In the genomic region with DNA sequence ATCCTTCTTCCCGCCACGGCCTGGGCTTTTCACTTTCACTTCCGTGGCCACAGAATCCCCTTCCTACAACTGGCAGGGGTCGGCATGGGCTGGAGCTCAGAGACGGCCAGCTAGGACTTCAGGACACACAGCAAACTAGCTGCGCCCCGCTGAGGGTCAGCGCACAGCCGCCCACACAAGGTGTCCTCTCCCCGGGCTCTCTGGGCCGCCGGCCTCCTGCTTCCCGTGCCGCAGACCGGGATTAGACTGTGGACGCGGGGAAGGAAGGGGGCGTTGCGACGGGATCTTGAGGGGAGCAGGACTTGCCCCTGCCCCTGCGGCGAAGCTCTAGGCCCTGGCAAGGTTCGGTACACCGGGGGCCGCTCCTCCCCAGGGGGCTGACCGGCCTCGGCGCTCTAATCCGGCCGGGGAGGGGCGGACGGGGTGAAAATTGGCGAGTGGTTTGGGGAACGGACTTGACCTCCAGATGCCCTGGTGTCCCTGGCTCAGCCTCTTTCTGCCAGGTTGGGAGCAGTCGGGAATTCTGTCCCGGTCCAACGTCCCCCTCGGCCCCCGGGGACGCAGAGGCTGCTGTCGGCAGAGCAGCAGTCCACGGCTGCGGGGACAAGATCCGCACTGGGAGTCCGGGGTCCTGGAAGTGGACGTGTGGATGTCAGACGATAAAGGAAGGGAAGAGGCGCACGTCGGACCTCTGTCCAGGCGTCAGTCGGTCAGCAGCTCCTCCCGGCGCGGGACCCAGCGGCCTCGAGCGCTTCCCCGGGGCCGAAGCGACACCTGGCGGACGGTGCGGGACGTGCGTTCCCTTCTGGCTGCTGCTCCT, we compare ENCODE assay signal across 1 cellular context.
TF ChIP-seq lines count a peak whose summit lies in the region.

No MANE protein-coding gene starts in this region.

TF ChIP-seq in HepG2, 621 proteins besides CTCF, POLR2A, EP300 and RAD21 (continued from another document and continues in another):
- TF ChIP-seq, protein P1, sequence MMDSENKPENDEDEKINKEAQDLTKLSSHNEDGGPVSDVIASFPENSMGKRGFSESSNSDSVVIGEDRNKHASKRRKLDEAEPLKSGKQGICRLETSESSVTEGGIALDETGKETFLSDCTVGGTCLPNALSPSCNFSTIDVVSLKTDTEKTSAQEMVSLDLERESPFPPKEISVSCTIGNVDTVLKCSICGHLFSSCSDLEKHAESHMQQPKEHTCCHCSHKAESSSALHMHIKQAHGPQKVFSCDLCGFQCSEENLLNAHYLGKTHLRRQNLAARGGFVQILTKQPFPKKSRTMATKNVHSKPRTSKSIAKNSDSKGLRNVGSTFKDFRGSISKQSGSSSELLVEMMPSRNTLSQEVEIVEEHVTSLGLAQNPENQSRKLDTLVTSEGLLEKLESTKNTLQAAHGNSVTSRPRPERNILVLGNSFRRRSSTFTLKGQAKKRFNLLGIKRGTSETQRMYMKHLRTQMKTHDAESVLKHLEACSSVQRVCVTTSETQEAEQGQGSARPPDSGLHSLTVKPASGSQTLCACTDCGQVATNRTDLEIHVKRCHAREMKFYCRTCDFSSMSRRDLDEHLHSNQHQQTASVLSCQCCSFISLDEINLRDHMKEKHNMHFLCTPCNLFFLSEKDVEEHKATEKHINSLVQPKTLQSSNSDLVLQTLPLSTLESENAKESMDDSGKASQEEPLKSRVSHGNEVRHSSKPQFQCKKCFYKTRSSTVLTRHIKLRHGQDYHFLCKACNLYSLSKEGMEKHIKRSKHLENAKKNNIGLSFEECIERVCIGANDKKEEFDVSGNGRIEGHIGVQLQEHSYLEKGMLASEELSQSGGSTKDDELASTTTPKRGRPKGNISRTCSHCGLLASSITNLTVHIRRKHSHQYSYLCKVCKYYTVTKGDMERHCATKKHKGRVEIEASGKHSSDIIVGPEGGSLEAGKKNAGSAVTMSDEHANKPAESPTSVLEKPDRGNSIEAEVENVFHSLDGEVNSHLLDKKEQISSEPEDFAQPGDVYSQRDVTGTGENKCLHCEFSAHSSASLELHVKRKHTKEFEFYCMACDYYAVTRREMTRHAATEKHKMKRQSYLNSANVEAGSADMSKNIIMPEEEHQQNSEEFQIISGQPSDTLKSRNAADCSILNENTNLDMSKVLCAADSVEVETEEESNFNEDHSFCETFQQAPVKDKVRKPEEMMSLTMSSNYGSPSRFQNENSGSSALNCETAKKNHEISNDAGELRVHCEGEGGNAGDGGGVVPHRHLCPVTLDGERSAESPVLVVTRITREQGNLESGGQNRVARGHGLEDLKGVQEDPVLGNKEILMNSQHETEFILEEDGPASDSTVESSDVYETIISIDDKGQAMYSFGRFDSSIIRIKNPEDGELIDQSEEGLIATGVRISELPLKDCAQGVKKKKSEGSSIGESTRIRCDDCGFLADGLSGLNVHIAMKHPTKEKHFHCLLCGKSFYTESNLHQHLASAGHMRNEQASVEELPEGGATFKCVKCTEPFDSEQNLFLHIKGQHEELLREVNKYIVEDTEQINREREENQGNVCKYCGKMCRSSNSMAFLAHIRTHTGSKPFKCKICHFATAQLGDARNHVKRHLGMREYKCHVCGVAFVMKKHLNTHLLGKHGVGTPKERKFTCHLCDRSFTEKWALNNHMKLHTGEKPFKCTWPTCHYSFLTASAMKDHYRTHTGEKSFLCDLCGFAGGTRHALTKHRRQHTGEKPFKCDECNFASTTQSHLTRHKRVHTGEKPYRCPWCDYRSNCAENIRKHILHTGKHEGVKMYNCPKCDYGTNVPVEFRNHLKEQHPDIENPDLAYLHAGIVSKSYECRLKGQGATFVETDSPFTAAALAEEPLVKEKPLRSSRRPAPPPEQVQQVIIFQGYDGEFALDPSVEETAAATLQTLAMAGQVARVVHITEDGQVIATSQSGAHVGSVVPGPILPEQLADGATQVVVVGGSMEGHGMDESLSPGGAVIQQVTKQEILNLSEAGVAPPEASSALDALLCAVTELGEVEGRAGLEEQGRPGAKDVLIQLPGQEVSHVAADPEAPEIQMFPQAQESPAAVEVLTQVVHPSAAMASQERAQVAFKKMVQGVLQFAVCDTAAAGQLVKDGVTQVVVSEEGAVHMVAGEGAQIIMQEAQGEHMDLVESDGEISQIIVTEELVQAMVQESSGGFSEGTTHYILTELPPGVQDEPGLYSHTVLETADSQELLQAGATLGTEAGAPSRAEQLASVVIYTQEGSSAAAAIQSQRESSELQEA (CRISPR knock-in tag; IDR thresholded peaks at IDR 0.05; ENCODE audit: not compliant biosample characterization) = no peak
- no peak for TF ChIP-seq GATAD1 (CRISPR knock-in tag; IDR thresholded peaks at IDR 0.05)
- peak; percentile 31; the same call in 1 of the 2 replicates for TF ChIP-seq ZNF788 (CRISPR knock-in tag; IDR thresholded peaks at IDR 0.05; ENCODE audit: borderline replicate concordance)
- no peak for TF ChIP-seq NR1H2 (CRISPR knock-in tag; IDR thresholded peaks at IDR 0.05; ENCODE audit: borderline replicate concordance, low read depth)
- TF ChIP-seq MTF2 (CRISPR knock-in tag; IDR thresholded peaks at IDR 0.05; ENCODE audit: borderline replicate concordance) = peak; percentile 95; the same call in 1 of the 2 replicates
- TF ChIP-seq MXI1 (IDR thresholded peaks at IDR 0.05; ENCODE audit: borderline replicate concordance, low read depth, low read length) = no peak
- TF ChIP-seq, protein P2, sequence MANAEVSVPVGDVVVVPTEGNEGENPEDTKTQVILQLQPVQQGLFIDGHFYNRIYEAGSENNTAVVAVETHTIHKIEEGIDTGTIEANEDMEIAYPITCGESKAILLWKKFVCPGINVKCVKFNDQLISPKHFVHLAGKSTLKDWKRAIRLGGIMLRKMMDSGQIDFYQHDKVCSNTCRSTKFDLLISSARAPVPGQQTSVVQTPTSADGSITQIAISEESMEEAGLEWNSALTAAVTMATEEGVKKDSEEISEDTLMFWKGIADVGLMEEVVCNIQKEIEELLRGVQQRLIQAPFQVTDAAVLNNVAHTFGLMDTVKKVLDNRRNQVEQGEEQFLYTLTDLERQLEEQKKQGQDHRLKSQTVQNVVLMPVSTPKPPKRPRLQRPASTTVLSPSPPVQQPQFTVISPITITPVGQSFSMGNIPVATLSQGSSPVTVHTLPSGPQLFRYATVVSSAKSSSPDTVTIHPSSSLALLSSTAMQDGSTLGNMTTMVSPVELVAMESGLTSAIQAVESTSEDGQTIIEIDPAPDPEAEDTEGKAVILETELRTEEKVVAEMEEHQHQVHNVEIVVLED (CRISPR knock-in tag; IDR thresholded peaks at IDR 0.05; ENCODE audit: borderline replicate concordance) = no peak
- TF ChIP-seq, protein P3, sequence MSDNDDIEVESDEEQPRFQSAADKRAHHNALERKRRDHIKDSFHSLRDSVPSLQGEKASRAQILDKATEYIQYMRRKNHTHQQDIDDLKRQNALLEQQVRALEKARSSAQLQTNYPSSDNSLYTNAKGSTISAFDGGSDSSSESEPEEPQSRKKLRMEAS (IDR thresholded peaks at IDR 0.05) = peak; percentile 35; the same call in 1 of the 2 replicates
- no peak for TF ChIP-seq NAIF1 (CRISPR knock-in tag; IDR thresholded peaks at IDR 0.05; ENCODE audit: borderline replicate concordance)
- no peak for TF ChIP-seq ZNF354B (CRISPR knock-in tag; IDR thresholded peaks at IDR 0.05)
- TF ChIP-seq, protein P4, sequence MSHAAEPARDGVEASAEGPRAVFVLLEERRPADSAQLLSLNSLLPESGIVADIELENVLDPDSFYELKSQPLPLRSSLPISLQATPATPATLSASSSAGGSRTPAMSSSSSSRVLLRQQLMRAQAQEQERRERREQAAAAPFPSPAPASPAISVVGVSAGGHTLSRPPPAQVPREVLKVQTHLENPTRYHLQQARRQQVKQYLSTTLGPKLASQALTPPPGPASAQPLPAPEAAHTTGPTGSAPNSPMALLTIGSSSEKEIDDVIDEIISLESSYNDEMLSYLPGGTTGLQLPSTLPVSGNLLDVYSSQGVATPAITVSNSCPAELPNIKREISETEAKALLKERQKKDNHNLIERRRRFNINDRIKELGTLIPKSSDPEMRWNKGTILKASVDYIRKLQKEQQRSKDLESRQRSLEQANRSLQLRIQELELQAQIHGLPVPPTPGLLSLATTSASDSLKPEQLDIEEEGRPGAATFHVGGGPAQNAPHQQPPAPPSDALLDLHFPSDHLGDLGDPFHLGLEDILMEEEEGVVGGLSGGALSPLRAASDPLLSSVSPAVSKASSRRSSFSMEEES (CRISPR knock-in tag; IDR thresholded peaks at IDR 0.05) = no peak; the same call in 1 of the 2 replicates
- 0 out of 2 replicates have a peak, but pooled peaks have one; percentile 6 for TF ChIP-seq FOXA3 (CRISPR knock-in tag; IDR thresholded peaks at IDR 0.05)
- no peak for TF ChIP-seq CCDC6 (CRISPR knock-in tag; IDR thresholded peaks at IDR 0.05)
- TF ChIP-seq, protein P5, sequence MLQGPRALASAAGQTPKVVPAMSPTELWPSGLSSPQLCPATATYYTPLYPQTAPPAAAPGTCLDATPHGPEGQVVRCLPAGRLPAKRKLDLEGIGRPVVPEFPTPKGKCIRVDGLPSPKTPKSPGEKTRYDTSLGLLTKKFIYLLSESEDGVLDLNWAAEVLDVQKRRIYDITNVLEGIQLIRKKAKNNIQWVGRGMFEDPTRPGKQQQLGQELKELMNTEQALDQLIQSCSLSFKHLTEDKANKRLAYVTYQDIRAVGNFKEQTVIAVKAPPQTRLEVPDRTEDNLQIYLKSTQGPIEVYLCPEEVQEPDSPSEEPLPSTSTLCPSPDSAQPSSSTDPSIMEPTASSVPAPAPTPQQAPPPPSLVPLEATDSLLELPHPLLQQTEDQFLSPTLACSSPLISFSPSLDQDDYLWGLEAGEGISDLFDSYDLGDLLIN (CRISPR knock-in tag; IDR thresholded peaks at IDR 0.05; ENCODE audit: borderline replicate concordance) = no peak
- TF ChIP-seq, protein P6, sequence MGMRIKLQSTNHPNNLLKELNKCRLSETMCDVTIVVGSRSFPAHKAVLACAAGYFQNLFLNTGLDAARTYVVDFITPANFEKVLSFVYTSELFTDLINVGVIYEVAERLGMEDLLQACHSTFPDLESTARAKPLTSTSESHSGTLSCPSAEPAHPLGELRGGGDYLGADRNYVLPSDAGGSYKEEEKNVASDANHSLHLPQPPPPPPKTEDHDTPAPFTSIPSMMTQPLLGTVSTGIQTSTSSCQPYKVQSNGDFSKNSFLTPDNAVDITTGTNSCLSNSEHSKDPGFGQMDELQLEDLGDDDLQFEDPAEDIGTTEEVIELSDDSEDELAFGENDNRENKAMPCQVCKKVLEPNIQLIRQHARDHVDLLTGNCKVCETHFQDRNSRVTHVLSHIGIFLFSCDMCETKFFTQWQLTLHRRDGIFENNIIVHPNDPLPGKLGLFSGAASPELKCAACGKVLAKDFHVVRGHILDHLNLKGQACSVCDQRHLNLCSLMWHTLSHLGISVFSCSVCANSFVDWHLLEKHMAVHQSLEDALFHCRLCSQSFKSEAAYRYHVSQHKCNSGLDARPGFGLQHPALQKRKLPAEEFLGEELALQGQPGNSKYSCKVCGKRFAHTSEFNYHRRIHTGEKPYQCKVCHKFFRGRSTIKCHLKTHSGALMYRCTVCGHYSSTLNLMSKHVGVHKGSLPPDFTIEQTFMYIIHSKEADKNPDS (CRISPR knock-in tag; IDR thresholded peaks at IDR 0.05) = no peak
- TF ChIP-seq, protein P7, sequence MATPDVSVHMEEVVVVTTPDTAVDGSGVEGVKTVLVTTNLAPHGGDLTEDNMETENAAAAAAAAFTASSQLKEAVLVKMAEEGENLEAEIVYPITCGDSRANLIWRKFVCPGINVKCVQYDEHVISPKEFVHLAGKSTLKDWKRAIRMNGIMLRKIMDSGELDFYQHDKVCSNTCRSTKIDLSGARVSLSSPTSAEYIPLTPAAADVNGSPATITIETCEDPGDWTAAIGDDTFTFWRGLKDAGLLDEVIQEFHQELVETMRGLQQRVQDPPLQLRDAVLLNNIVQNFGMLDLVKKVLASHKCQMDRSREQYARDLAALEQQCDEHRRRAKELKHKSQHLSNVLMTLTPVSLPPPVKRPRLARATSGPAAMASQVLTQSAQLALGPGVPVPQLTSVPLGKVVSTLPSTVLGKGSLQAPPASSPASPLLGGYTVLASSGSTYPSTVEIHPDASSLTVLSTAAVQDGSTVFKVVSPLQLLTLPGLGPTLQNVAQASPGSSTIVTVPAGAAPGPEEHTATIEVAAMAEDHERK (CRISPR knock-in tag; IDR thresholded peaks at IDR 0.05; ENCODE audit: low read depth) = no peak
- TF ChIP-seq, protein P8, sequence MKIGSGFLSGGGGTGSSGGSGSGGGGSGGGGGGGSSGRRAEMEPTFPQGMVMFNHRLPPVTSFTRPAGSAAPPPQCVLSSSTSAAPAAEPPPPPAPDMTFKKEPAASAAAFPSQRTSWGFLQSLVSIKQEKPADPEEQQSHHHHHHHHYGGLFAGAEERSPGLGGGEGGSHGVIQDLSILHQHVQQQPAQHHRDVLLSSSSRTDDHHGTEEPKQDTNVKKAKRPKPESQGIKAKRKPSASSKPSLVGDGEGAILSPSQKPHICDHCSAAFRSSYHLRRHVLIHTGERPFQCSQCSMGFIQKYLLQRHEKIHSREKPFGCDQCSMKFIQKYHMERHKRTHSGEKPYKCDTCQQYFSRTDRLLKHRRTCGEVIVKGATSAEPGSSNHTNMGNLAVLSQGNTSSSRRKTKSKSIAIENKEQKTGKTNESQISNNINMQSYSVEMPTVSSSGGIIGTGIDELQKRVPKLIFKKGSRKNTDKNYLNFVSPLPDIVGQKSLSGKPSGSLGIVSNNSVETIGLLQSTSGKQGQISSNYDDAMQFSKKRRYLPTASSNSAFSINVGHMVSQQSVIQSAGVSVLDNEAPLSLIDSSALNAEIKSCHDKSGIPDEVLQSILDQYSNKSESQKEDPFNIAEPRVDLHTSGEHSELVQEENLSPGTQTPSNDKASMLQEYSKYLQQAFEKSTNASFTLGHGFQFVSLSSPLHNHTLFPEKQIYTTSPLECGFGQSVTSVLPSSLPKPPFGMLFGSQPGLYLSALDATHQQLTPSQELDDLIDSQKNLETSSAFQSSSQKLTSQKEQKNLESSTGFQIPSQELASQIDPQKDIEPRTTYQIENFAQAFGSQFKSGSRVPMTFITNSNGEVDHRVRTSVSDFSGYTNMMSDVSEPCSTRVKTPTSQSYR (CRISPR knock-in tag; IDR thresholded peaks at IDR 0.05; ENCODE audit: borderline replicate concordance) = no peak
- TF ChIP-seq TBP (CRISPR knock-in tag; IDR thresholded peaks at IDR 0.05) = no peak
- TF ChIP-seq SMC3 (IDR thresholded peaks at IDR 0.05; ENCODE audit: low read length) = peak; percentile 33; the same call in 1 of the 2 replicates
- TF ChIP-seq HNRNPLL (IDR thresholded peaks at IDR 0.05; ENCODE audit: low read depth, low read length, poor library complexity, severe bottlenecking) = peak; percentile 37
- TF ChIP-seq GLI4 (CRISPR knock-in tag; IDR thresholded peaks at IDR 0.05; ENCODE audit: borderline replicate concordance) = no peak
- TF ChIP-seq PITX1 (CRISPR knock-in tag; IDR thresholded peaks at IDR 0.05) = no peak
- TF ChIP-seq GABPB1 (CRISPR knock-in tag; IDR thresholded peaks at IDR 0.05) = peak; percentile 54; the same call in 1 of the 2 replicates
- TF ChIP-seq TRIM24 (CRISPR knock-in tag; IDR thresholded peaks at IDR 0.05) = no peak
- TF ChIP-seq SMARCE1 (IDR thresholded peaks at IDR 0.05; ENCODE audit: borderline replicate concordance) = no peak
- no peak for TF ChIP-seq HOXA9 (CRISPR knock-in tag; IDR thresholded peaks at IDR 0.05; ENCODE audit: borderline replicate concordance)
- no peak for TF ChIP-seq HOXD1 (CRISPR knock-in tag; IDR thresholded peaks at IDR 0.05)
- TF ChIP-seq, protein P9, sequence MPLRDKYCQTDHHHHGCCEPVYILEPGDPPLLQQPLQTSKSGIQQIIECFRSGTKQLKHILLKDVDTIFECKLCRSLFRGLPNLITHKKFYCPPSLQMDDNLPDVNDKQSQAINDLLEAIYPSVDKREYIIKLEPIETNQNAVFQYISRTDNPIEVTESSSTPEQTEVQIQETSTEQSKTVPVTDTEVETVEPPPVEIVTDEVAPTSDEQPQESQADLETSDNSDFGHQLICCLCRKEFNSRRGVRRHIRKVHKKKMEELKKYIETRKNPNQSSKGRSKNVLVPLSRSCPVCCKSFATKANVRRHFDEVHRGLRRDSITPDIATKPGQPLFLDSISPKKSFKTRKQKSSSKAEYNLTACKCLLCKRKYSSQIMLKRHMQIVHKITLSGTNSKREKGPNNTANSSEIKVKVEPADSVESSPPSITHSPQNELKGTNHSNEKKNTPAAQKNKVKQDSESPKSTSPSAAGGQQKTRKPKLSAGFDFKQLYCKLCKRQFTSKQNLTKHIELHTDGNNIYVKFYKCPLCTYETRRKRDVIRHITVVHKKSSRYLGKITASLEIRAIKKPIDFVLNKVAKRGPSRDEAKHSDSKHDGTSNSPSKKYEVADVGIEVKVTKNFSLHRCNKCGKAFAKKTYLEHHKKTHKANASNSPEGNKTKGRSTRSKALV (CRISPR knock-in tag; IDR thresholded peaks at IDR 0.05) = peak; percentile 94
- TF ChIP-seq ZNF672 (CRISPR knock-in tag; IDR thresholded peaks at IDR 0.05) = no peak
